In genomic region chr12:93678779-93679178, GRCh38 we compare ENCODE assay signal across 12 cellular contexts. TPM values are rescaled to one million over a fixed set of nuclear protein-coding genes. Genes with fewer than 3 reads are reported as not detected.
A peak's percentile ranks its signal among the peaks of the same experiment; 100 is the strongest.
DNase-seq lines count a peak whose midpoint lies in the region; ATAC-seq and TF ChIP-seq lines count a peak whose summit lies in the region.
"Had no signal": no experiment of that assay in that cellular context is flagged by ENCODE, and none has a peak within 500 bp of the region (broad histone marks: within the 10 kb centered on the region; RNA-seq: fewer than 3 reads in every experiment).

No MANE protein-coding gene starts in this region.

- H3K79me2 ChIP-seq in OCI-LY7 (ENCODE audit: insufficient read depth, low read depth, low read length): no peaks in the 10 kb centered on the region

- peak overlapping the region; percentile 91 for H2AFZ ChIP-seq in OCI-LY7 (ENCODE audit: low read length)

- H3K4me3 Mint-ChIP-seq in activated T-cell treated with anti-CD3 and anti-CD28 coated beads, Interleukin-2, amount 50 U/mL, for 24 hours: peak overlapping the region; percentile 95

- H3K27ac ChIP-seq in OCI-LY7 (ENCODE audit: low read depth, low read length, poor library complexity, severe bottlenecking) (no peak overlapping the region), sigmoid colon (peak overlapping the region; percentile 90 to 97 (median 94)), aorta (ENCODE audit: low read depth in 1 of 2, low read length in 2 of 2) (peak overlapping the region in 1 of 2 donors; percentile 40)

- H3K4me3 ChIP-seq in OCI-LY7 (ENCODE audit: low read depth, low read length, poor library complexity, severe bottlenecking) (no peak overlapping the region), epithelial cell of proximal tubule (ENCODE audit: low read depth, low read length) (peak overlapping the region; percentile 76), sigmoid colon (no peak overlapping the region), aorta (ENCODE audit: low read length in 2 of 2) (no peak overlapping the region)

- H3K4me1 Mint-ChIP-seq in activated T-cell treated with anti-CD3 and anti-CD28 coated beads, Interleukin-2, amount 50 U/mL, for 24 hours (ENCODE audit: low read depth): peaks cover 41% of the 10 kb centered on the region

- H3K36me3 Mint-ChIP-seq in activated T-cell treated with anti-CD3 and anti-CD28 coated beads, Interleukin-2, amount 50 U/mL, for 24 hours (ENCODE audit: low read depth): peaks cover 31% of the 10 kb centered on the region

- no peak for TF ChIP-seq POLR2A in sigmoid colon (IDR thresholded peaks at IDR 0.05)

- peaks cover 9% of the 10 kb centered on the region for H3K27me3 Mint-ChIP-seq in activated T-cell treated with anti-CD3 and anti-CD28 coated beads, Interleukin-2, amount 50 U/mL, for 24 hours

- H3K27me3 ChIP-seq in sigmoid colon: no peaks in the 10 kb centered on the region
- no peaks in the 10 kb centered on the region for H3K27me3 ChIP-seq in aorta (ENCODE audit: control insufficient read depth in 1 of 2, insufficient read depth in 2 of 2, low read length in 1 of 2)
- H3K27me3 ChIP-seq: stomach had no signal

- H3K4me2 ChIP-seq in OCI-LY7 (ENCODE audit: low read length): peak overlapping the region; percentile 81

- WGBS in sigmoid colon, 2 donors: 97% methylated on average over 5 of the region's 5 CpGs
- WGBS in aorta, 2 donors: 95 to 98% methylated on average over 5 of the region's 5 CpGs

- no peak for ATAC-seq in aorta (ENCODE audit: low FRiP score)

- DNase-seq in activated T-cell treated with anti-CD3 and anti-CD28 coated beads, Interleukin-2, amount 50 U/mL, for 24 hours: no peak
- DNase-seq in activated T-cell treated with anti-CD3 and anti-CD28 coated beads, Interleukin-2, amount 50 U/mL, for 48 hours: no peak
- no peak for DNase-seq in OCI-LY7 (ENCODE audit: low spot score)
- DNase-seq in epithelial cell of proximal tubule (ENCODE audit: low read depth): no peak
- DNase-seq in sigmoid colon: no peak
- no peak for DNase-seq in DMS79 (lab: John Stamatoyannopoulos, UW)
- no peak for DNase-seq in A172 (ENCODE audit: low spot score)
- DNase-seq in aorta: no peak
- DNase-seq: activated CD4-positive, alpha-beta T cell treated with anti-CD3 and anti-CD28 coated beads for 4 hours; foreskin fibroblast; NCI-H1436 treated with DMSO at 0.1 percent for 48 hours; stomach had no signal

- H3K36me3 ChIP-seq in OCI-LY7 (ENCODE audit: insufficient read depth, low read length): no peaks in the 10 kb centered on the region
- no peaks in the 10 kb centered on the region for H3K36me3 ChIP-seq in sigmoid colon
- H3K36me3 ChIP-seq in aorta (ENCODE audit: control insufficient read depth in 1 of 2, insufficient read depth in 2 of 2, low read length in 1 of 2): no peaks in the 10 kb centered on the region
- H3K36me3 ChIP-seq: stomach had no signal

- CTCF ChIA-PET in OCI-LY7 (lab: Charles Lee; ENCODE audit: unreplicated experiment): no interaction called here

- no peak for TF ChIP-seq EP300 in sigmoid colon (IDR thresholded peaks at IDR 0.05)

- no peak for TF ChIP-seq CTCF in OCI-LY7 (conservative IDR thresholded peaks at IDR 0.05; ENCODE audit: low read length)
- no peak for TF ChIP-seq CTCF in epithelial cell of proximal tubule (conservative IDR thresholded peaks at IDR 0.05; ENCODE audit: low read depth, low read length)
- no peak for TF ChIP-seq CTCF in sigmoid colon (IDR thresholded peaks at IDR 0.05)

- intact Hi-C loops in OCI-LY7 (cut with micrococcal nuclease; ENCODE audit: unreplicated experiment): loop anchor here (5.0 to 10.0 kb wide), 2 partner anchors 86 to 234 kb away; partner anchors contain the start of gene UBE2N
- intact Hi-C loops in sigmoid colon (cut with DNase I): loop anchor here (5.0 to 10.0 kb wide), 5 partner anchors 86 to 424 kb away; no protein-coding TSS in a partner anchor
- intact Hi-C loops in aorta (cut with DNase I): loop anchor here (2.0 to 10.0 kb wide), 4 partner anchors 64 to 424 kb away; no protein-coding TSS in a partner anchor

- H3K9me3 ChIP-seq in OCI-LY7 (ENCODE audit: low read length) (no peaks in the 10 kb centered on the region), sigmoid colon (no peaks in the 10 kb centered on the region), aorta (ENCODE audit: control insufficient read depth, low read length) (no peaks in the 10 kb centered on the region)
- H3K9me3 ChIP-seq: stomach had no signal

- H3K27ac Mint-ChIP-seq in activated T-cell treated with anti-CD3 and anti-CD28 coated beads, Interleukin-2, amount 50 U/mL, for 24 hours: peak overlapping the region; percentile 99

- H3K9me3 Mint-ChIP-seq in activated T-cell treated with anti-CD3 and anti-CD28 coated beads, Interleukin-2, amount 50 U/mL, for 24 hours: peaks cover 10% of the 10 kb centered on the region

- H3K9me2 ChIP-seq in OCI-LY7 (ENCODE audit: insufficient read depth, low read length): no peaks in the 10 kb centered on the region

- no TSS peak for BruUV-seq in OCI-LY7 (replicated peaks; lab: Mats Ljungman, UMichigan)

- no peaks in the 10 kb centered on the region for H4K20me1 ChIP-seq in OCI-LY7 (ENCODE audit: insufficient read depth, low read length)

- H3K4me1 ChIP-seq in OCI-LY7 (ENCODE audit: insufficient read depth, low read length, poor library complexity, severe bottlenecking): peaks cover 24% of the 10 kb centered on the region
- peaks cover 0 to 50% (median 38%) of the 10 kb centered on the region in 4 donors for H3K4me1 ChIP-seq in sigmoid colon
- H3K4me1 ChIP-seq in aorta (ENCODE audit: control insufficient read depth in 1 of 2, insufficient read depth in 2 of 2, low read length in 2 of 2): no peaks in the 10 kb centered on the region

- POLR2A ChIA-PET in OCI-LY7 (lab: Charles Lee): interaction anchor here (0.5 to 1.2 kb wide), 3 partner anchors 237 to 1060 kb away, joined by 3 to 4 read pairs (median 3); partner anchors contain the start of gene UBE2N

RNA-seq across cellular contexts. Expression of gene CRADD, which starts 1.6 kb away (rescaled TPM):
- 8.9 and 16.8 TPM in 2 replicates for total RNA-seq in OCI-LY7 (2014; rRNA removed; shearing (Covaris generic))
- 7.7 and 10.5 TPM in 2 replicates for total RNA-seq in OCI-LY7 (2022)
- 10.3 and 13.5 TPM in 2 replicates for total RNA-seq in epithelial cell of proximal tubule
- 10 to 100 TPM; 43.7 to 98.9 (median 61.0) TPM for total RNA-seq in sigmoid colon
- 10 to 100 TPM; 14.1 to 39.1 (median 27.0) TPM for polyA plus RNA-seq in sigmoid colon
- total RNA-seq in A172 (2014; rRNA removed; shearing (Covaris generic)): 28.8 and 39.0 TPM in 2 replicates
- total RNA-seq in aorta: 10 to 100 TPM; 19.5 to 20.5 TPM
- 10 to 100 TPM; 16.9 to 33.4 TPM for polyA plus RNA-seq in aorta
